Comparison of ENCODE assay signal across 19 cellular contexts in genomic region chr1:184019066-184019465, GRCh38. TPM values are rescaled to one million over a fixed set of nuclear protein-coding genes. Genes with fewer than 3 reads are reported as not detected.
"Had no signal": no experiment of that assay in that cellular context is flagged by ENCODE, and none has a peak within 500 bp of the region (broad histone marks: within the 10 kb centered on the region; RNA-seq: fewer than 3 reads in every experiment).

No MANE protein-coding gene starts in this region.

- H3K27ac Mint-ChIP-seq: activated CD4-positive, alpha-beta memory T cell treated with anti-CD3 and anti-CD28 coated beads for 36 hours; activated CD8-positive, alpha-beta memory T cell treated with anti-CD3 and anti-CD28 coated beads, Interleukin-2, amount 10 ng/mL, durations not matched to agents 7 days and 5 days; activated T-cell treated with anti-CD3 and anti-CD28 coated beads, Interleukin-2, amount 50 U/mL, for 24 hours; naive thymus-derived CD8-positive, alpha-beta T cell; stimulated activated naive CD8-positive, alpha-beta T cell treated with anti-CD3 and anti-CD28 coated beads, Interleukin-15, amount 100 ng/mL, for 72 hours; T-helper 17 cell had no signal

- H3K36me3 ChIP-seq: cardiac muscle cell, esophagus squamous epithelium, neutrophil, right lobe of liver, spleen, WERI-Rb-1 had no signal

- H3K4me3 ChIP-seq: cardiac muscle cell, esophagus squamous epithelium, right lobe of liver, spleen had no signal

- ATAC-seq: activated CD8-positive, alpha-beta memory T cell treated with anti-CD3 and anti-CD28 coated beads, Interleukin-2, amount 10 ng/mL, durations not matched to agents 7 days and 5 days; naive thymus-derived CD8-positive, alpha-beta T cell; right lobe of liver; stimulated activated naive CD8-positive, alpha-beta T cell treated with anti-CD3 and anti-CD28 coated beads, Interleukin-15, amount 100 ng/mL, for 72 hours; T-helper 17 cell had no signal

- H3K9me3 ChIP-seq: esophagus squamous epithelium, neutrophil, right lobe of liver, spleen had no signal

- DNase-seq: activated CD4-positive, alpha-beta memory T cell treated with anti-CD3 and anti-CD28 coated beads for 36 hours; activated CD8-positive, alpha-beta memory T cell treated with anti-CD3 and anti-CD28 coated beads, Interleukin-2, amount 10 ng/mL, durations not matched to agents 7 days and 5 days; activated effector memory CD4-positive, alpha-beta T cell treated with Interleukin-2 at 50 U/mL for 16 hours; activated naive CD4-positive, alpha-beta T cell treated with anti-CD3 and anti-CD28 coated beads, Interleukin-2, amount 50 U/mL, for 16 hours; activated T-cell treated with anti-CD3 and anti-CD28 coated beads, Interleukin-2, amount 50 U/mL, for 24 hours; cortex of kidney; effector CD8-positive, alpha-beta T cell; esophagus squamous epithelium; mammary epithelial cell; naive thymus-derived CD8-positive, alpha-beta T cell; right lobe of liver; spleen; stimulated activated naive CD8-positive, alpha-beta T cell treated with anti-CD3 and anti-CD28 coated beads, Interleukin-15, amount 100 ng/mL, for 72 hours; T-helper 17 cell; WERI-Rb-1 had no signal

- H3K9me3 Mint-ChIP-seq: activated CD4-positive, alpha-beta memory T cell treated with anti-CD3 and anti-CD28 coated beads for 36 hours; activated T-cell treated with anti-CD3 and anti-CD28 coated beads, Interleukin-2, amount 50 U/mL, for 24 hours; naive thymus-derived CD8-positive, alpha-beta T cell; stimulated activated naive CD8-positive, alpha-beta T cell treated with anti-CD3 and anti-CD28 coated beads, Interleukin-15, amount 100 ng/mL, for 72 hours had no signal

- H3K79me2 ChIP-seq: parathyroid adenoma had no signal

- H2AFZ ChIP-seq: parathyroid adenoma had no signal

- H3K4me1 ChIP-seq: parathyroid adenoma, right lobe of liver had no signal

- H3K27ac ChIP-seq: cardiac muscle cell, esophagus squamous epithelium, neutrophil, parathyroid adenoma, right lobe of liver, spleen, WERI-Rb-1 had no signal

- H3K36me3 Mint-ChIP-seq: activated CD4-positive, alpha-beta memory T cell treated with anti-CD3 and anti-CD28 coated beads for 36 hours; activated CD8-positive, alpha-beta memory T cell treated with anti-CD3 and anti-CD28 coated beads, Interleukin-2, amount 10 ng/mL, durations not matched to agents 7 days and 5 days; naive thymus-derived CD8-positive, alpha-beta T cell had no signal

- H3K27me3 ChIP-seq: cardiac muscle cell, esophagus squamous epithelium, neutrophil, right lobe of liver had no signal

- H3K9ac ChIP-seq: parathyroid adenoma had no signal

- H3K4me1 Mint-ChIP-seq: activated CD8-positive, alpha-beta memory T cell treated with anti-CD3 and anti-CD28 coated beads, Interleukin-2, amount 10 ng/mL, durations not matched to agents 7 days and 5 days; naive thymus-derived CD8-positive, alpha-beta T cell; stimulated activated naive CD8-positive, alpha-beta T cell treated with anti-CD3 and anti-CD28 coated beads, Interleukin-15, amount 100 ng/mL, for 72 hours; T-helper 17 cell had no signal

- H3K4me3 Mint-ChIP-seq: activated CD4-positive, alpha-beta memory T cell treated with anti-CD3 and anti-CD28 coated beads for 36 hours; activated CD8-positive, alpha-beta memory T cell treated with anti-CD3 and anti-CD28 coated beads, Interleukin-2, amount 10 ng/mL, durations not matched to agents 7 days and 5 days; activated T-cell treated with anti-CD3 and anti-CD28 coated beads, Interleukin-2, amount 50 U/mL, for 24 hours; naive thymus-derived CD8-positive, alpha-beta T cell; stimulated activated naive CD8-positive, alpha-beta T cell treated with anti-CD3 and anti-CD28 coated beads, Interleukin-15, amount 100 ng/mL, for 72 hours; T-helper 17 cell had no signal

RNA-seq across cellular contexts. Expression of gene COLGALT2, which starts 18.5 kb away (rescaled TPM):
- total RNA-seq: endothelial cell of umbilical vein had no signal
